11 cellular contexts compared by ENCODE assay signal in genomic region chr12:120886194-120887018, GRCh38. TPM values are rescaled to one million over a fixed set of nuclear protein-coding genes. Genes with fewer than 3 reads are reported as not detected.
DNase-seq lines count a peak whose midpoint lies in the region; ATAC-seq and TF ChIP-seq lines count a peak whose summit lies in the region.
"Had no signal": no experiment of that assay in that cellular context is flagged by ENCODE, and none has a peak within 500 bp of the region (broad histone marks: within the 10 kb centered on the region; RNA-seq: fewer than 3 reads in every experiment).

No MANE protein-coding gene starts in this region.

- peaks cover 42% of the 10 kb centered on the region for H3K4me1 Mint-ChIP-seq in activated naive CD4-positive, alpha-beta T cell treated with anti-CD3 and anti-CD28 coated beads for 36 hours (ENCODE audit: low read depth)
- H3K4me1 Mint-ChIP-seq in T-cell (peaks cover 68 to 78% (median 71%) of the 10 kb centered on the region in 3 donors), progenitor cell of endocrine pancreas (ENCODE audit: low read depth) (peaks cover 9% of the 10 kb centered on the region)

- H3K27ac Mint-ChIP-seq in activated naive CD4-positive, alpha-beta T cell treated with anti-CD3 and anti-CD28 coated beads for 36 hours: peak overlapping the region; percentile 30
- peak overlapping the region; percentile 51 to 64 for H3K27ac Mint-ChIP-seq in T-cell
- no peak overlapping the region for H3K27ac Mint-ChIP-seq in progenitor cell of endocrine pancreas

- TF ChIP-seq CTCF in foreskin fibroblast (IDR thresholded peaks at IDR 0.05; ENCODE audit: low read depth, low read length): no peak
- no peak for TF ChIP-seq CTCF in progenitor cell of endocrine pancreas (IDR thresholded peaks at IDR 0.05; ENCODE audit: unreplicated experiment)

- H3K27me3 Mint-ChIP-seq in activated naive CD4-positive, alpha-beta T cell treated with anti-CD3 and anti-CD28 coated beads for 36 hours (ENCODE audit: low read depth): no peaks in the 10 kb centered on the region
- no peaks in the 10 kb centered on the region for H3K27me3 Mint-ChIP-seq in T-cell
- H3K27me3 Mint-ChIP-seq in progenitor cell of endocrine pancreas: no peaks in the 10 kb centered on the region

- H3K4me3 ChIP-seq in foreskin fibroblast (ENCODE audit: low read depth in 1 of 2, low read length in 2 of 2): no peak overlapping the region

- intact Hi-C loops in activated naive CD4-positive, alpha-beta T cell treated with anti-CD3 and anti-CD28 coated beads for 36 hours (cut with micrococcal nuclease): loop anchor here (2.0 kb wide), 1 partner anchor 30 kb away; no protein-coding TSS in a partner anchor

- ATAC-seq in HG02938 (IDR thresholded peaks at IDR 0.05; ENCODE audit: unreplicated experiment) (peak; percentile 89), T-cell (replicated peaks in 1 of 4) (peak; percentile 73 to 88 (median 75))

- DNase-seq in activated naive CD4-positive, alpha-beta T cell treated with anti-CD3 and anti-CD28 coated beads for 36 hours: no peak
- DNase-seq in activated naive CD4-positive, alpha-beta T cell treated with Interleukin-2 at 50 U/mL for 16 hours: no peak
- no peak for DNase-seq in T-cell
- DNase-seq in superior temporal gyrus (ENCODE audit: extremely low spot score): peak; percentile 9
- DNase-seq in foreskin fibroblast: no peak
- no peak for DNase-seq in NCI-H345 treated with DMSO at 0.1 percent for 48 hours (lab: John Stamatoyannopoulos, UW; ENCODE audit: unreplicated experiment)
- DNase-seq in progenitor cell of endocrine pancreas (ENCODE audit: low spot score, unreplicated experiment): no peak
- DNase-seq: activated CD4-positive, alpha-beta T cell treated with anti-CD3 and anti-CD28 coated beads, Interleukin-2, amount 50 U/mL, for 1 hour; cortex of kidney; NCI-H82 had no signal

- CTCF ChIA-PET in activated naive CD4-positive, alpha-beta T cell treated with anti-CD3 and anti-CD28 coated beads for 36 hours (lab: Charles Lee): interaction anchor here (0.6 to 1.5 kb wide), 5 partner anchors 8 to 74 kb away, joined by 3 to 7 read pairs (median 3); no protein-coding TSS in a partner anchor
- CTCF ChIA-PET in T-cell (lab: Charles Lee): interaction anchor here (0.6 to 0.9 kb wide), 5 partner anchors 65 to 685 kb away, joined by 3 to 4 read pairs (median 4); partner anchors contain the start of gene RPLP0 (in 1 of the 2)

- H3K36me3 Mint-ChIP-seq in activated naive CD4-positive, alpha-beta T cell treated with anti-CD3 and anti-CD28 coated beads for 36 hours (ENCODE audit: low read depth): no peaks in the 10 kb centered on the region
- H3K36me3 Mint-ChIP-seq in T-cell: peaks cover 10% of the 10 kb centered on the region
- peaks cover 2% of the 10 kb centered on the region for H3K36me3 Mint-ChIP-seq in progenitor cell of endocrine pancreas (ENCODE audit: insufficient read depth)

- POLR2A ChIA-PET in T-cell (lab: Charles Lee): no interaction called here

- no peaks in the 10 kb centered on the region for H3K9me3 Mint-ChIP-seq in activated naive CD4-positive, alpha-beta T cell treated with anti-CD3 and anti-CD28 coated beads for 36 hours
- H3K9me3 Mint-ChIP-seq in T-cell: no peaks in the 10 kb centered on the region
- no peaks in the 10 kb centered on the region for H3K9me3 Mint-ChIP-seq in progenitor cell of endocrine pancreas (ENCODE audit: low read depth)

- no peak overlapping the region for H3K4me3 Mint-ChIP-seq in activated naive CD4-positive, alpha-beta T cell treated with anti-CD3 and anti-CD28 coated beads for 36 hours
- H3K4me3 Mint-ChIP-seq in T-cell: peak overlapping the region; percentile 22 to 54 (median 25)
- H3K4me3 Mint-ChIP-seq in progenitor cell of endocrine pancreas (ENCODE audit: low read depth): no peak overlapping the region

RNA-seq across cellular contexts. Expression of gene SPPL3, which starts 17.8 kb away (rescaled TPM):
- total RNA-seq in activated naive CD4-positive, alpha-beta T cell treated with anti-CD3 and anti-CD28 coated beads for 36 hours: 10 to 100 TPM; 19.8 to 22.2 TPM
- total RNA-seq in T-cell: 10 to 100 TPM; 36.5 to 46.6 (median 41.8) TPM
- 69.1 and 70.2 TPM in 2 replicates for total RNA-seq in progenitor cell of endocrine pancreas

Comparison
In these comparisons a context has a peak if more than half of its experiments do, and no peak if none do; other contexts are left out.
1. H3K4me3 Mint-ChIP-seq: peak in T-cell (3 of 3); none in activated naive CD4-positive, alpha-beta T cell treated with anti-CD3 and anti-CD28 coated beads for 36 hours (single experiment) and progenitor cell of endocrine pancreas (single experiment).